9 cellular contexts compared by ENCODE assay signal in genomic region chr22:48089601-48090331, GRCh38.
A peak's percentile ranks its signal among the peaks of the same experiment; 100 is the strongest.
DNase-seq lines count a peak whose midpoint lies in the region; ATAC-seq and TF ChIP-seq lines count a peak whose summit lies in the region.
"Had no signal": no experiment of that assay in that cellular context is flagged by ENCODE, and none has a peak within 500 bp of the region (broad histone marks: within the 10 kb centered on the region; RNA-seq: fewer than 3 reads in every experiment).

No MANE protein-coding gene starts in this region.

- H3K9me3 Mint-ChIP-seq in endodermal cell (no peaks in the 10 kb centered on the region), naive B cell (peaks cover 0 to 2% (median 0%) of the 10 kb centered on the region in 7 donors)
- no peaks in the 10 kb centered on the region for H3K9me3 Mint-ChIP-seq in activated CD8-positive, alpha-beta T cell treated with anti-CD3 and anti-CD28 coated beads for 36 hours
- H3K9me3 Mint-ChIP-seq: CD4-positive, alpha-beta T cell had no signal

- H3K4me1 ChIP-seq in endodermal cell (ENCODE audit: control insufficient read depth, insufficient read depth, low read length): no peaks in the 10 kb centered on the region

- TF ChIP-seq CTCF in endodermal cell (conservative IDR thresholded peaks at IDR 0.05): no peak
- TF ChIP-seq CTCF in activated CD8-positive, alpha-beta T cell treated with anti-CD3 and anti-CD28 coated beads for 36 hours (IDR thresholded peaks at IDR 0.05): no peak

- ATAC-seq in naive B cell (ENCODE audit: low read depth in 2 of 2): no peak
- ATAC-seq in activated CD8-positive, alpha-beta T cell treated with anti-CD3 and anti-CD28 coated beads for 36 hours: no peak

- 84 to 89% methylated on average over 10 to 19 of the region's 19 CpGs for WGBS in endodermal cell (ENCODE audit: insufficient coverage in 1 of 2, insufficient read length in 1 of 2), 2 experiments

- H3K36me3 Mint-ChIP-seq in endodermal cell (ENCODE audit: low read depth) (no peaks in the 10 kb centered on the region), naive B cell (no peaks in the 10 kb centered on the region)
- no peaks in the 10 kb centered on the region for H3K36me3 Mint-ChIP-seq in activated CD8-positive, alpha-beta T cell treated with anti-CD3 and anti-CD28 coated beads for 36 hours (ENCODE audit: low read depth)

- H3K4me3 ChIP-seq in endodermal cell (ENCODE audit: low read length): no peak overlapping the region

- DNase-seq in AG08395 (ENCODE audit: low spot score) (peak; percentile 66), MV-4-11 (lab: John Stamatoyannopoulos, UW) (peak; percentile 40), endodermal cell (peak; percentile 43), naive B cell (no peak), activated T-cell treated with anti-CD3 and anti-CD28 coated beads for 4 hours (no peak), SKM-1 (lab: John Stamatoyannopoulos, UW; ENCODE audit: unreplicated experiment) (no peak), DMS53 (lab: John Stamatoyannopoulos, UW) (no peak)
- DNase-seq in activated CD8-positive, alpha-beta T cell treated with anti-CD3 and anti-CD28 coated beads for 36 hours: no peak
- DNase-seq: CD4-positive, alpha-beta T cell had no signal

- H3K9ac ChIP-seq in endodermal cell (ENCODE audit: extremely low read depth, low read length, poor library complexity, severe bottlenecking): no peak overlapping the region

- H3K27ac Mint-ChIP-seq in endodermal cell (no peak overlapping the region), naive B cell (peak overlapping the region in 2 of 6 donors; percentile 39 to 42)
- H3K27ac Mint-ChIP-seq in activated CD8-positive, alpha-beta T cell treated with anti-CD3 and anti-CD28 coated beads for 36 hours: no peak overlapping the region
- H3K27ac Mint-ChIP-seq: CD4-positive, alpha-beta T cell had no signal

- no peaks in the 10 kb centered on the region for H3K36me3 ChIP-seq in endodermal cell (ENCODE audit: control insufficient read depth, insufficient read depth, low read length)

- H3K4me3 Mint-ChIP-seq in endodermal cell (no peak overlapping the region), naive B cell (peak overlapping the region; percentile 48 to 91 (median 77))
- H3K4me3 Mint-ChIP-seq in activated CD8-positive, alpha-beta T cell treated with anti-CD3 and anti-CD28 coated beads for 36 hours: no peak overlapping the region
- H3K4me3 Mint-ChIP-seq: CD4-positive, alpha-beta T cell had no signal

- H3K4me1 Mint-ChIP-seq in endodermal cell: peaks cover 9% of the 10 kb centered on the region
- peaks cover 36 to 67% (median 50%) of the 10 kb centered on the region in 3 donors for H3K4me1 Mint-ChIP-seq in naive B cell
- H3K4me1 Mint-ChIP-seq in activated CD8-positive, alpha-beta T cell treated with anti-CD3 and anti-CD28 coated beads for 36 hours (ENCODE audit: low read depth): no peaks in the 10 kb centered on the region

- no peaks in the 10 kb centered on the region for H3K9me3 ChIP-seq in endodermal cell (ENCODE audit: control insufficient read depth, low read length)

- H3K27me3 Mint-ChIP-seq in endodermal cell (ENCODE audit: insufficient read depth) (no peaks in the 10 kb centered on the region), naive B cell (peaks cover 0 to 7% (median 4%) of the 10 kb centered on the region in 3 donors)
- peaks cover under 1% of the 10 kb centered on the region for H3K27me3 Mint-ChIP-seq in activated CD8-positive, alpha-beta T cell treated with anti-CD3 and anti-CD28 coated beads for 36 hours

- no peak overlapping the region for H3K27ac ChIP-seq in endodermal cell (ENCODE audit: low read depth, low read length)

- POLR2A ChIA-PET in activated CD8-positive, alpha-beta T cell treated with anti-CD3 and anti-CD28 coated beads for 36 hours (lab: Charles Lee): no interaction called here

- no peaks in the 10 kb centered on the region for H3K27me3 ChIP-seq in endodermal cell (ENCODE audit: control insufficient read depth, insufficient read depth, low read length, poor library complexity, severe bottlenecking)

- CTCF ChIA-PET in activated CD8-positive, alpha-beta T cell treated with anti-CD3 and anti-CD28 coated beads for 36 hours (lab: Charles Lee): no interaction called here

- intact Hi-C loops in activated CD8-positive, alpha-beta T cell treated with anti-CD3 and anti-CD28 coated beads for 36 hours (cut with micrococcal nuclease): no loop called here

Comparison
In these comparisons a context has a peak if more than half of its experiments do, and no peak if none do; other contexts are left out.
1. DNase-seq: peak in AG08395 (single experiment), MV-4-11 (single experiment) and endodermal cell (single experiment); none in naive B cell (single experiment), activated T-cell treated with anti-CD3 and anti-CD28 coated beads for 4 hours (single experiment), activated CD8-positive, alpha-beta T cell treated with anti-CD3 and anti-CD28 coated beads for 36 hours (single experiment), SKM-1 (single experiment) and DMS53 (single experiment).
2. H3K4me3 Mint-ChIP-seq: peak in naive B cell (8 of 8); none in endodermal cell (single experiment) and activated CD8-positive, alpha-beta T cell treated with anti-CD3 and anti-CD28 coated beads for 36 hours (single experiment).